In genomic region chr12:12367096-12367998, GRCh38 we compare ENCODE assay signal across 20 cellular contexts. TPM values are rescaled to one million over a fixed set of nuclear protein-coding genes. Genes with fewer than 3 reads are reported as not detected.
DNase-seq lines count a peak whose midpoint lies in the region; ATAC-seq and TF ChIP-seq lines count a peak whose summit lies in the region.
"Had no signal": no experiment of that assay in that cellular context is flagged by ENCODE, and none has a peak within 500 bp of the region (broad histone marks: within the 10 kb centered on the region; RNA-seq: fewer than 3 reads in every experiment).

No MANE protein-coding gene starts in this region.

- H3K27ac Mint-ChIP-seq in activated CD4-positive, alpha-beta T cell treated with anti-CD3 and anti-CD28 coated beads for 36 hours = peak overlapping the region; percentile 13
- peak overlapping the region; percentile 18 for H3K27ac Mint-ChIP-seq in central memory CD8-positive, alpha-beta T cell (ENCODE audit: low read depth)
- H3K27ac Mint-ChIP-seq: B cell had no signal

- no peaks in the 10 kb centered on the region for H3K27me3 ChIP-seq in neutrophil
- H3K27me3 ChIP-seq: colonic mucosa, heart left ventricle, sigmoid colon, SJCRH30, upper lobe of left lung had no signal

- H3K27me3 Mint-ChIP-seq in activated CD4-positive, alpha-beta T cell treated with anti-CD3 and anti-CD28 coated beads for 36 hours = no peaks in the 10 kb centered on the region
- H3K27me3 Mint-ChIP-seq in central memory CD8-positive, alpha-beta T cell = no peaks in the 10 kb centered on the region
- H3K27me3 Mint-ChIP-seq: B cell had no signal

- peak overlapping the region; percentile 61 for H3K27ac ChIP-seq in neutrophil
- H3K27ac ChIP-seq: 22Rv1, colonic mucosa, heart left ventricle, lower lobe of right lung, sigmoid colon, SJCRH30, upper lobe of left lung had no signal

- H3K4me1 ChIP-seq in neutrophil (ENCODE audit: control insufficient read depth in 1 of 2, insufficient read depth in 1 of 2, low read depth in 1 of 2, low read length in 1 of 2) = peaks cover 16 to 32% of the 10 kb centered on the region in 2 experiments
- H3K4me1 ChIP-seq: colonic mucosa, SJCRH30, upper lobe of left lung had no signal

- no peaks in the 10 kb centered on the region for H3K36me3 ChIP-seq in neutrophil
- H3K36me3 ChIP-seq: colonic mucosa, SJCRH30 had no signal

- peaks cover 38% of the 10 kb centered on the region for H3K4me1 Mint-ChIP-seq in activated CD4-positive, alpha-beta T cell treated with anti-CD3 and anti-CD28 coated beads for 36 hours
- peaks cover 44% of the 10 kb centered on the region for H3K4me1 Mint-ChIP-seq in central memory CD8-positive, alpha-beta T cell

- TF ChIP-seq CTCF in neutrophil (IDR thresholded peaks at IDR 0.05) = no peak

- CTCF ChIA-PET in activated CD4-positive, alpha-beta T cell treated with anti-CD3 and anti-CD28 coated beads for 36 hours (lab: Charles Lee) = interaction anchor here (0.6 to 2.3 kb wide), 9 partner anchors 10 to 1643 kb away, joined by 3 to 16 read pairs (median 3); partner anchors contain the start of gene BORCS5

- no peaks in the 10 kb centered on the region for H3K9me3 ChIP-seq in neutrophil
- H3K9me3 ChIP-seq: colonic mucosa, heart left ventricle, lower lobe of right lung, sigmoid colon, SJCRH30, upper lobe of left lung had no signal

- intact Hi-C loops in activated CD4-positive, alpha-beta T cell treated with anti-CD3 and anti-CD28 coated beads for 36 hours (cut with DNase I, micrococcal nuclease) = no loop called here

- H3K36me3 Mint-ChIP-seq in activated CD4-positive, alpha-beta T cell treated with anti-CD3 and anti-CD28 coated beads for 36 hours (ENCODE audit: low read depth) = peaks cover 29% of the 10 kb centered on the region
- H3K36me3 Mint-ChIP-seq in central memory CD8-positive, alpha-beta T cell (ENCODE audit: insufficient read depth) = peaks cover 10% of the 10 kb centered on the region

- H3K4me3 Mint-ChIP-seq in activated CD4-positive, alpha-beta T cell treated with anti-CD3 and anti-CD28 coated beads for 36 hours = no peak overlapping the region
- no peak overlapping the region for H3K4me3 Mint-ChIP-seq in central memory CD8-positive, alpha-beta T cell
- H3K4me3 Mint-ChIP-seq: B cell had no signal

- H3K4me3 ChIP-seq in neutrophil (ENCODE audit: low read depth in 1 of 2, low read length in 1 of 2) = no peak overlapping the region
- H3K4me3 ChIP-seq: colonic mucosa, heart left ventricle, lower lobe of right lung, sigmoid colon, SJCRH30, upper lobe of left lung had no signal

- DNase-seq in activated CD4-positive, alpha-beta T cell treated with anti-CD3 and anti-CD28 coated beads for 36 hours = no peak
- DNase-seq in activated CD4-positive, alpha-beta T cell treated with anti-CD3 and anti-CD28 coated beads for 4 hours = no peak
- DNase-seq in NCI-H69 (lab: John Stamatoyannopoulos, UW) (peak; percentile 35), NCI-H526 treated with DMSO at 0.1 percent for 48 hours (lab: John Stamatoyannopoulos, UW) (no peak), DMS53 (lab: John Stamatoyannopoulos, UW) (no peak)
- no peak for DNase-seq in central memory CD8-positive, alpha-beta T cell (ENCODE audit: low spot score in 2 of 2)
- DNase-seq: activated CD4-positive, CD25-positive, alpha-beta regulatory T cell; activated naive CD4-positive, alpha-beta T cell; colonic mucosa; heart left ventricle; lower lobe of right lung; NCI-H1417; sigmoid colon; SJCRH30; stimulated activated naive CD4-positive, alpha-beta T cell; upper lobe of left lung had no signal

- ATAC-seq in activated CD4-positive, alpha-beta T cell treated with anti-CD3 and anti-CD28 coated beads for 36 hours = no peak
- no peak for ATAC-seq in central memory CD8-positive, alpha-beta T cell (replicated peaks; ENCODE audit: extremely low read depth, poor library complexity, severe bottlenecking)
- no peak for ATAC-seq in HG02970 (IDR thresholded peaks at IDR 0.05; ENCODE audit: low FRiP score, unreplicated experiment)
- ATAC-seq: heart left ventricle, lower lobe of right lung had no signal

- POLR2A ChIA-PET in activated CD4-positive, alpha-beta T cell treated with anti-CD3 and anti-CD28 coated beads for 36 hours (lab: Charles Lee) = interaction anchor here (0.6 to 0.9 kb wide), 2 partner anchors 10 to 22 kb away, joined by 3 to 6 read pairs; partner anchors contain the start of gene BORCS5

- H3K9me3 Mint-ChIP-seq in activated CD4-positive, alpha-beta T cell treated with anti-CD3 and anti-CD28 coated beads for 36 hours (ENCODE audit: low read depth) = no peaks in the 10 kb centered on the region
- no peaks in the 10 kb centered on the region for H3K9me3 Mint-ChIP-seq in central memory CD8-positive, alpha-beta T cell

RNA-seq across cellular contexts. Expression of gene BORCS5, which starts 10.5 kb away (rescaled TPM):
- total RNA-seq in activated CD4-positive, alpha-beta T cell treated with anti-CD3 and anti-CD28 coated beads for 36 hours = 10 to 100 TPM; 41.8 to 45.0 TPM

RNA-seq across cellular contexts. Expression of gene MANSC1, which starts 17.3 kb away (rescaled TPM):
- 1 to 10 TPM; 2.2 to 2.5 TPM for total RNA-seq in activated CD4-positive, alpha-beta T cell treated with anti-CD3 and anti-CD28 coated beads for 36 hours
- total RNA-seq: SJCRH30 had no signal
